Comparison of ENCODE assay signal across 1 cellular context in the genomic region with DNA sequence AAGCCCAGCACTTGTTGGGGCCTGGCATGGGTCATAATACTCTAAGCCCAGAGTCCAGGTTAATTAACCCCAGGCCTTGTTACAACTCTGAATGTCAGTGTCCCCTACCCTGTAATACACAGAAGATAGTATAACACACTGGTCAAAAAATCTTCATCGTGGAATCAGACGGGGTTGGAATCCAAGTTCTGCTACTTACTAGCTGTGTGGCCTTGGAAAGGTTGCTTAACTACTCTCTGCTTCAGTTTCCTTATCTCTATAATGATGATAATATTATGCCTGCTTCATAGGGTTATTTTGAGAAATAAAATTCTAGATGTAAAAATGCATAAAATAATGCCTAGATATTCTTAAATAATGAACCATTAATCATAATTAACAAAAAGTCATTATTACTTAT.
A peak's percentile ranks its signal among the peaks of the same experiment; 100 is the strongest.
TF ChIP-seq lines count a peak whose summit lies in the region.

No MANE protein-coding gene starts in this region.

TF ChIP-seq in K562, 482 proteins besides CTCF, POLR2A, EP300 and RAD21:
- no peak for TF ChIP-seq BCL6 (CRISPR knock-in tag; IDR thresholded peaks at IDR 0.05)
- TF ChIP-seq KLF1 (tag; IDR thresholded peaks at IDR 0.05) = no peak
- peak; percentile 54 for TF ChIP-seq ZFP36 (IDR thresholded peaks at IDR 0.05; ENCODE audit: low read depth, low read length, partially characterized antibody)
- TF ChIP-seq SRF (CRISPR knock-in tag; IDR thresholded peaks at IDR 0.05) = no peak
- peak; percentile 60 for TF ChIP-seq RBM25 (IDR thresholded peaks at IDR 0.05; ENCODE audit: low read depth, low read length, severe bottlenecking)
